Comparison of ENCODE assay signal across 1 cellular context in the genomic region with DNA sequence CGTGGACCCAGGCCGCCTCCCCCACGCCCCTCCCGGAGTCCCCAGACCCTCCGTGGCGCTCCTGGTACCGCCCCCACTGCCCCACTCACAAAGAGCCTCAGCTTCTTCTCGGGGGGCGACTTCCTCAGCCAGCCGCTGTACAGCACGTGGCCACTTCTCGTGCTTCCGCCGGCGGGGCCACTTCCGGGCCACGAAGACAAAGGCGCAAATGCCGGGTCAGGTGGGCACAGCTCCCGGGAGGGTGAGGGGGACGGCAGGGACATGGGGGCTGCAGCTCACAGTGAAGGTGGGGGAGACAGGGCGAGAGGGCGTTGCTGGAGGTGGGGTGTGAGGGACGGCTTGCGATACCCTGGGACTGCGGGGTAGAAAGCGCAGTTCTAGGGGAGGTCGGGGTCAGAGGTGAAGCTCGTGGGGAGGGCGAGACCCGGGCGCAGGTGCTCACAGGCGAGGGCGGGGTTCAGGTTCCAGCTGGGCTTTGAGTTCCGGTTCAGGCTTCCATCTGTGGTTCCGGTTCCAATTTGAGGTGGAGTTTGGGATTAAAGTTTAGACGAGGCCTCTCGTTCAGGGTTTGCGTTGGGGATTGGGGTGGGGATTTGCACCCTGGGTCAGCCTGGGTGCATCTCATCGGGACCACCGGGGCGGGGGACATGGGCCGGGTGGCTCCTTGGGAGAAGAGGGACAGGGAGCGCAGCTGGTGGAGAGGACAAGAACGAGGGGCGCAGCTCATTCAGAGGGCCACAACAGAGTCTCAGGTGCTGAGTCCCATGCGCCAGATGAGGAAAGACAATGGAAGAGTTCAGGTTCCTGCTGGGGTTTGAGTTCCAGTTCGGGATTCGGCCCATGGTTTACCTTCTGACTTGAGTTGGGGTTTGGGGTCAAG.
TF ChIP-seq lines count a peak whose summit lies in the region.

GAB4 (minus strand) TSS at position 371 of the 880 bp plus-strand sequence; CDS start at position 263, 108 bp downstream.

TF ChIP-seq in K562, 482 proteins besides CTCF, POLR2A, EP300 and RAD21:
- no peak for TF ChIP-seq NR2C2 (CRISPR knock-in tag; IDR thresholded peaks at IDR 0.05)
- peak; percentile 23; the same call in 1 of the 2 replicates for TF ChIP-seq NR2C2 (tag; IDR thresholded peaks at IDR 0.05)
- TF ChIP-seq, protein P1, sequence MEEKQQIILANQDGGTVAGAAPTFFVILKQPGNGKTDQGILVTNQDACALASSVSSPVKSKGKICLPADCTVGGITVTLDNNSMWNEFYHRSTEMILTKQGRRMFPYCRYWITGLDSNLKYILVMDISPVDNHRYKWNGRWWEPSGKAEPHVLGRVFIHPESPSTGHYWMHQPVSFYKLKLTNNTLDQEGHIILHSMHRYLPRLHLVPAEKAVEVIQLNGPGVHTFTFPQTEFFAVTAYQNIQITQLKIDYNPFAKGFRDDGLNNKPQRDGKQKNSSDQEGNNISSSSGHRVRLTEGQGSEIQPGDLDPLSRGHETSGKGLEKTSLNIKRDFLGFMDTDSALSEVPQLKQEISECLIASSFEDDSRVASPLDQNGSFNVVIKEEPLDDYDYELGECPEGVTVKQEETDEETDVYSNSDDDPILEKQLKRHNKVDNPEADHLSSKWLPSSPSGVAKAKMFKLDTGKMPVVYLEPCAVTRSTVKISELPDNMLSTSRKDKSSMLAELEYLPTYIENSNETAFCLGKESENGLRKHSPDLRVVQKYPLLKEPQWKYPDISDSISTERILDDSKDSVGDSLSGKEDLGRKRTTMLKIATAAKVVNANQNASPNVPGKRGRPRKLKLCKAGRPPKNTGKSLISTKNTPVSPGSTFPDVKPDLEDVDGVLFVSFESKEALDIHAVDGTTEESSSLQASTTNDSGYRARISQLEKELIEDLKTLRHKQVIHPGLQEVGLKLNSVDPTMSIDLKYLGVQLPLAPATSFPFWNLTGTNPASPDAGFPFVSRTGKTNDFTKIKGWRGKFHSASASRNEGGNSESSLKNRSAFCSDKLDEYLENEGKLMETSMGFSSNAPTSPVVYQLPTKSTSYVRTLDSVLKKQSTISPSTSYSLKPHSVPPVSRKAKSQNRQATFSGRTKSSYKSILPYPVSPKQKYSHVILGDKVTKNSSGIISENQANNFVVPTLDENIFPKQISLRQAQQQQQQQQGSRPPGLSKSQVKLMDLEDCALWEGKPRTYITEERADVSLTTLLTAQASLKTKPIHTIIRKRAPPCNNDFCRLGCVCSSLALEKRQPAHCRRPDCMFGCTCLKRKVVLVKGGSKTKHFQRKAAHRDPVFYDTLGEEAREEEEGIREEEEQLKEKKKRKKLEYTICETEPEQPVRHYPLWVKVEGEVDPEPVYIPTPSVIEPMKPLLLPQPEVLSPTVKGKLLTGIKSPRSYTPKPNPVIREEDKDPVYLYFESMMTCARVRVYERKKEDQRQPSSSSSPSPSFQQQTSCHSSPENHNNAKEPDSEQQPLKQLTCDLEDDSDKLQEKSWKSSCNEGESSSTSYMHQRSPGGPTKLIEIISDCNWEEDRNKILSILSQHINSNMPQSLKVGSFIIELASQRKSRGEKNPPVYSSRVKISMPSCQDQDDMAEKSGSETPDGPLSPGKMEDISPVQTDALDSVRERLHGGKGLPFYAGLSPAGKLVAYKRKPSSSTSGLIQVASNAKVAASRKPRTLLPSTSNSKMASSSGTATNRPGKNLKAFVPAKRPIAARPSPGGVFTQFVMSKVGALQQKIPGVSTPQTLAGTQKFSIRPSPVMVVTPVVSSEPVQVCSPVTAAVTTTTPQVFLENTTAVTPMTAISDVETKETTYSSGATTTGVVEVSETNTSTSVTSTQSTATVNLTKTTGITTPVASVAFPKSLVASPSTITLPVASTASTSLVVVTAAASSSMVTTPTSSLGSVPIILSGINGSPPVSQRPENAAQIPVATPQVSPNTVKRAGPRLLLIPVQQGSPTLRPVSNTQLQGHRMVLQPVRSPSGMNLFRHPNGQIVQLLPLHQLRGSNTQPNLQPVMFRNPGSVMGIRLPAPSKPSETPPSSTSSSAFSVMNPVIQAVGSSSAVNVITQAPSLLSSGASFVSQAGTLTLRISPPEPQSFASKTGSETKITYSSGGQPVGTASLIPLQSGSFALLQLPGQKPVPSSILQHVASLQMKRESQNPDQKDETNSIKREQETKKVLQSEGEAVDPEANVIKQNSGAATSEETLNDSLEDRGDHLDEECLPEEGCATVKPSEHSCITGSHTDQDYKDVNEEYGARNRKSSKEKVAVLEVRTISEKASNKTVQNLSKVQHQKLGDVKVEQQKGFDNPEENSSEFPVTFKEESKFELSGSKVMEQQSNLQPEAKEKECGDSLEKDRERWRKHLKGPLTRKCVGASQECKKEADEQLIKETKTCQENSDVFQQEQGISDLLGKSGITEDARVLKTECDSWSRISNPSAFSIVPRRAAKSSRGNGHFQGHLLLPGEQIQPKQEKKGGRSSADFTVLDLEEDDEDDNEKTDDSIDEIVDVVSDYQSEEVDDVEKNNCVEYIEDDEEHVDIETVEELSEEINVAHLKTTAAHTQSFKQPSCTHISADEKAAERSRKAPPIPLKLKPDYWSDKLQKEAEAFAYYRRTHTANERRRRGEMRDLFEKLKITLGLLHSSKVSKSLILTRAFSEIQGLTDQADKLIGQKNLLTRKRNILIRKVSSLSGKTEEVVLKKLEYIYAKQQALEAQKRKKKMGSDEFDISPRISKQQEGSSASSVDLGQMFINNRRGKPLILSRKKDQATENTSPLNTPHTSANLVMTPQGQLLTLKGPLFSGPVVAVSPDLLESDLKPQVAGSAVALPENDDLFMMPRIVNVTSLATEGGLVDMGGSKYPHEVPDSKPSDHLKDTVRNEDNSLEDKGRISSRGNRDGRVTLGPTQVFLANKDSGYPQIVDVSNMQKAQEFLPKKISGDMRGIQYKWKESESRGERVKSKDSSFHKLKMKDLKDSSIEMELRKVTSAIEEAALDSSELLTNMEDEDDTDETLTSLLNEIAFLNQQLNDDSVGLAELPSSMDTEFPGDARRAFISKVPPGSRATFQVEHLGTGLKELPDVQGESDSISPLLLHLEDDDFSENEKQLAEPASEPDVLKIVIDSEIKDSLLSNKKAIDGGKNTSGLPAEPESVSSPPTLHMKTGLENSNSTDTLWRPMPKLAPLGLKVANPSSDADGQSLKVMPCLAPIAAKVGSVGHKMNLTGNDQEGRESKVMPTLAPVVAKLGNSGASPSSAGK (IDR thresholded peaks at IDR 0.05) = peak; percentile 84
- no peak for TF ChIP-seq TGIF2 (CRISPR knock-in tag; IDR thresholded peaks at IDR 0.05)
- peak; percentile 80 for TF ChIP-seq L3MBTL2 (IDR thresholded peaks at IDR 0.05)
- no peak for TF ChIP-seq ZNF444 (CRISPR knock-in tag; IDR thresholded peaks at IDR 0.05)
- no peak for TF ChIP-seq VEZF1 (CRISPR knock-in tag; IDR thresholded peaks at IDR 0.05)
- no peak for TF ChIP-seq CTCFL (IDR thresholded peaks at IDR 0.05; ENCODE audit: borderline replicate concordance, insufficient read depth, low read depth, low read length, poor library complexity, severe bottlenecking)
- no peak for TF ChIP-seq SREBF1 (IDR thresholded peaks at IDR 0.05; ENCODE audit: borderline replicate concordance, low read depth, low read length)
- no peak for TF ChIP-seq CREB3 (tag; conservative IDR thresholded peaks at IDR 0.05; ENCODE audit: low read depth)
- peak; percentile 53 for TF ChIP-seq ETV1 (tag; conservative IDR thresholded peaks at IDR 0.05; ENCODE audit: low read depth)
- TF ChIP-seq, protein P2, sequence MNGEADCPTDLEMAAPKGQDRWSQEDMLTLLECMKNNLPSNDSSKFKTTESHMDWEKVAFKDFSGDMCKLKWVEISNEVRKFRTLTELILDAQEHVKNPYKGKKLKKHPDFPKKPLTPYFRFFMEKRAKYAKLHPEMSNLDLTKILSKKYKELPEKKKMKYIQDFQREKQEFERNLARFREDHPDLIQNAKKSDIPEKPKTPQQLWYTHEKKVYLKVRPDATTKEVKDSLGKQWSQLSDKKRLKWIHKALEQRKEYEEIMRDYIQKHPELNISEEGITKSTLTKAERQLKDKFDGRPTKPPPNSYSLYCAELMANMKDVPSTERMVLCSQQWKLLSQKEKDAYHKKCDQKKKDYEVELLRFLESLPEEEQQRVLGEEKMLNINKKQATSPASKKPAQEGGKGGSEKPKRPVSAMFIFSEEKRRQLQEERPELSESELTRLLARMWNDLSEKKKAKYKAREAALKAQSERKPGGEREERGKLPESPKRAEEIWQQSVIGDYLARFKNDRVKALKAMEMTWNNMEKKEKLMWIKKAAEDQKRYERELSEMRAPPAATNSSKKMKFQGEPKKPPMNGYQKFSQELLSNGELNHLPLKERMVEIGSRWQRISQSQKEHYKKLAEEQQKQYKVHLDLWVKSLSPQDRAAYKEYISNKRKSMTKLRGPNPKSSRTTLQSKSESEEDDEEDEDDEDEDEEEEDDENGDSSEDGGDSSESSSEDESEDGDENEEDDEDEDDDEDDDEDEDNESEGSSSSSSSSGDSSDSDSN (IDR thresholded peaks at IDR 0.05; ENCODE audit: borderline replicate concordance in 1 of 2, low read depth in 2 of 2, low read length in 2 of 2) = no peak
- no peak for TF ChIP-seq DIDO1 (tag; IDR thresholded peaks at IDR 0.05; ENCODE audit: low read depth)
- TF ChIP-seq, protein P3, sequence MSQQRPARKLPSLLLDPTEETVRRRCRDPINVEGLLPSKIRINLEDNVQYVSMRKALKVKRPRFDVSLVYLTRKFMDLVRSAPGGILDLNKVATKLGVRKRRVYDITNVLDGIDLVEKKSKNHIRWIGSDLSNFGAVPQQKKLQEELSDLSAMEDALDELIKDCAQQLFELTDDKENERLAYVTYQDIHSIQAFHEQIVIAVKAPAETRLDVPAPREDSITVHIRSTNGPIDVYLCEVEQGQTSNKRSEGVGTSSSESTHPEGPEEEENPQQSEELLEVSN (IDR thresholded peaks at IDR 0.05; ENCODE audit: borderline replicate concordance in 1 of 2, extremely low read depth in 1 of 2, insufficient read depth in 1 of 2, insufficient read length in 1 of 2, low read depth in 1 of 2, low read length in 1 of 2, poor library complexity in 1 of 2, severe bottlenecking in 1 of 2) = peak in 1 of 2 experiments; percentile 72
- no peak for TF ChIP-seq NR2C1 (IDR thresholded peaks at IDR 0.05)
- 0 out of 2 replicates have a peak, but pooled peaks have one; percentile 21 for TF ChIP-seq NR2C1 (tag; IDR thresholded peaks at IDR 0.05)
- TF ChIP-seq, protein P4, sequence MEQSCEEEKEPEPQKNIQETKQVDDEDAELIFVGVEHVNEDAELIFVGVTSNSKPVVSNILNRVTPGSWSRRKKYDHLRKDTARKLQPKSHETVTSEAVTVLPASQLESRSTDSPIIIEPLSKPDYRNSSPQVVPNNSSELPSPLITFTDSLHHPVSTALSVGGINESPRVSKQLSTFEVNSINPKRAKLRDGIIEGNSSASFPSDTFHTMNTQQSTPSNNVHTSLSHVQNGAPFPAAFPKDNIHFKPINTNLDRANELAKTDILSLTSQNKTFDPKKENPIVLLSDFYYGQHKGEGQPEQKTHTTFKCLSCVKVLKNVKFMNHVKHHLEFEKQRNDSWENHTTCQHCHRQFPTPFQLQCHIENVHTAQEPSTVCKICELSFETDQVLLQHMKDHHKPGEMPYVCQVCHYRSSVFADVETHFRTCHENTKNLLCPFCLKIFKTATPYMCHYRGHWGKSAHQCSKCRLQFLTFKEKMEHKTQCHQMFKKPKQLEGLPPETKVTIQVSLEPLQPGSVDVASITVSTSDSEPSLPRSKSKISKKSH (CRISPR knock-in tag; IDR thresholded peaks at IDR 0.05) = no peak
- TF ChIP-seq ZNF436 (CRISPR knock-in tag; IDR thresholded peaks at IDR 0.05) = no peak
- no peak for TF ChIP-seq TAF7 (tag; IDR thresholded peaks at IDR 0.05)
